11 cellular contexts compared by ENCODE assay signal in the genomic region with DNA sequence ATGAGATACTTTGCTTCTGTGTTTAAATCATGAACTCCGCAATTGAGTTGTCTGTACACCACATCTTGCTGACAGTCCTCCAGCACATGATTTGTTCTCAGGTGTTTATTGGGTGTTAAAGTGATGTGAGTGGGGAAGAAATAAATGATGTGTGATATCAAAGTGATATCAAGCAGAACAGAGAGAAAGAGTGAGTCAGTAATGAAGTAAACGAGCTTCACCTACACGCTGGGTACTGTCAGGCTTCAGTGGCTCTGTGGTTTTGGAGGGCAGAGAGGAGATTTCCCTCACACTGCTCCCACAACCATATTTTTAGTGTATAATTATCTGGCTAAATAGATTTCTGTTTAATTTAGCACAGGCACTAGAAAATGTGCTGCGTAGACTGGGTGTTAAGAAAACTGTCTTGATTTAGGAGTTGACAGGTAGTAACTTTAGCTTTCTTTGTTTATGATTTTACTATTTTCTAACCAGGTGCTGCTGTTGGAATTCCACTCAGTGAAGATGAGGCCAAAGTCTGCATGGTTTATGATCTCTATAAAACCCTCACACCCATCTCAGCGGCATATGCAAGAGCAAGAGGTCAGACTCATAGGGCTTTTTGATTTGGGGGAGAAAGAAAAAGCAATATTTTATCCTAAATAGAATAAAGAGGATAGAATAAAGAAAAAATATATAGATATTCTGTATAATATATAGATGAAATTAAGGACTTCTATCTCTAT. TPM values are rescaled to one million over a fixed set of nuclear protein-coding genes. Genes with fewer than 3 reads are reported as not detected.
A peak's percentile ranks its signal among the peaks of the same experiment; 100 is the strongest.
DNase-seq lines count a peak whose midpoint lies in the region; ATAC-seq lines count a peak whose summit lies in the region.
"Had no signal": no experiment of that assay in that cellular context is flagged by ENCODE, and none has a peak within 500 bp of the region (broad histone marks: within the 10 kb centered on the region; RNA-seq: fewer than 3 reads in every experiment).

No MANE protein-coding gene starts in this region.

- ATAC-seq in GM18511 (IDR thresholded peaks at IDR 0.05; ENCODE audit: unreplicated experiment) (peak; percentile 94), GM21717 (IDR thresholded peaks at IDR 0.05; ENCODE audit: unreplicated experiment) (peak; percentile 89), HG03575 (IDR thresholded peaks at IDR 0.05; ENCODE audit: extremely low read depth, insufficient number of reproducible peaks, low FRiP score, unreplicated experiment) (peak; percentile 57), left colon (peak; percentile 98)

- DNase-seq in left colon: peak in 1 of 2 donors; percentile 18
- no peak for DNase-seq in NCI-H1105 (lab: John Stamatoyannopoulos, UW)
- no peak for DNase-seq in DMS153 treated with DMSO at 0.1 percent for 48 hours (lab: John Stamatoyannopoulos, UW; ENCODE audit: unreplicated experiment)
- no peak for DNase-seq in activated T-cell treated with anti-CD3 and anti-CD28 coated beads, Interleukin-2, amount 50 U/mL, for 48 hours
- no peak for DNase-seq in activated T-cell treated with anti-CD3 and anti-CD28 coated beads for 4 hours
- DNase-seq: activated CD4-positive, alpha-beta T cell treated with anti-CD3 and anti-CD28 coated beads for 1 hour; amygdala; HCEC 1CT had no signal

- intact Hi-C loops in left colon (cut with DNase I, micrococcal nuclease): no loop called here

RNA-seq across cellular contexts. Expression of gene ATIC, which starts 21.2 kb away (rescaled TPM):
- total RNA-seq in left colon: 10 to 100 TPM; 72.8 to 95.7 TPM
